Comparison of ENCODE assay signal across 1 cellular context in the genomic region with DNA sequence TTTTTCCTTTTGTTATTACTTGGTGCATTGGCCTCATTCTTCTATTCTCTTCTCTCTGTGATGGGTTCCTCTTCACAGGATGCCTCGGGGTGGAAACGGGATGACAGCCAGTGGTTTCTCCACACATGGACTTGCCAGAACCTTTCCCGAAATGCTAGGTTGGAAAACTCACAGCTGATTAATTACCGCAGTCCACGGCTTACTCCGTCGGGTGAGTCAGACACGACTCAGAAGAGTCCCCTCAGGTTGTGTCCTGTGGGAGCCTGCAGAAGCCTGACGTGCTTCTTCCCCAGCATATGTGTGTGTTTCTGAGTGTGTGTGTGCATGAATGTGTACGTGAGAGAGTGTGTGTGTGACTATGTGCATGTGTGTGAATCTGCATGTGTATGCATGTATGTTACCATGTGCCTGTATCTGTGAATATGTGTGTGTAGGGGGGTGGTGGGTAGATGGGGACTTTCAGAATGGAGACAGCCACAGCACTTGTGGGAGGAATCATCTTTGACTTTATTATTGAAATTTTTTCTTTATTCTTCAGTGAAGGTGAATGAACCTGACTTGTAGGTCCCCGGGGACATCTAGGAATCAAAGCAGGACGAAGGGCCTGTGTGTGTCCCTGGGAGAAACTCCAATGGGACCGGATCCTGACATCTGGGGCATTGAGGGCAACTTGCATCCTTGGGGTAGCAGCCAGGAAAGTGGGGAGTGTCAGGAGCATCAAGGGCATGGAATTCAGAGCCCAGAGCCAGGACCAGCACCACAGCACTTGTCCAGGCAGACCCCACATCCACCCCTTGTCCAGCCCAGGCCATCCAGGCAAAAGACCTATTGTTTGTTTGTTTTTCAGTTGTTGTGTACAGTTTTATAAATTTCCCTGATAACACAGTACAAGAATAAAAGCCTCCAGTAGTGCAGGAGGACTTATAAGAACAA.
A peak's percentile ranks its signal among the peaks of the same experiment; 100 is the strongest.
TF ChIP-seq lines count a peak whose summit lies in the region.

No MANE protein-coding gene starts in this region.

TF ChIP-seq in K562, 482 proteins besides CTCF, POLR2A, EP300 and RAD21 (continued from another document):
- TF ChIP-seq, protein P1, sequence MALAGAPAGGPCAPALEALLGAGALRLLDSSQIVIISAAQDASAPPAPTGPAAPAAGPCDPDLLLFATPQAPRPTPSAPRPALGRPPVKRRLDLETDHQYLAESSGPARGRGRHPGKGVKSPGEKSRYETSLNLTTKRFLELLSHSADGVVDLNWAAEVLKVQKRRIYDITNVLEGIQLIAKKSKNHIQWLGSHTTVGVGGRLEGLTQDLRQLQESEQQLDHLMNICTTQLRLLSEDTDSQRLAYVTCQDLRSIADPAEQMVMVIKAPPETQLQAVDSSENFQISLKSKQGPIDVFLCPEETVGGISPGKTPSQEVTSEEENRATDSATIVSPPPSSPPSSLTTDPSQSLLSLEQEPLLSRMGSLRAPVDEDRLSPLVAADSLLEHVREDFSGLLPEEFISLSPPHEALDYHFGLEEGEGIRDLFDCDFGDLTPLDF (CRISPR knock-in tag; IDR thresholded peaks at IDR 0.05), result no peak
- TF ChIP-seq FOSL1 (tag; conservative IDR thresholded peaks at IDR 0.05) (0 out of 2 replicates have a peak, but pooled peaks have one; percentile 26), TAL1 (IDR thresholded peaks at IDR 0.05) (no peak), ETV1 (tag; conservative IDR thresholded peaks at IDR 0.05; ENCODE audit: low read depth) (no peak), DNMT1 (IDR thresholded peaks at IDR 0.05) (no peak)
